1 cellular context compared by ENCODE assay signal in genomic region chr5:119342414-119342813, GRCh38.
TF ChIP-seq lines count a peak whose summit lies in the region.

No MANE protein-coding gene starts in this region.

TF ChIP-seq in IMR-90, 13 proteins besides CTCF, POLR2A, EP300 and RAD21 (continued from another document):
- TF ChIP-seq CEBPB (IDR thresholded peaks at IDR 0.05; ENCODE audit: low read depth, low read length), result no peak
- no peak for TF ChIP-seq NFE2L2 (IDR thresholded peaks at IDR 0.05; ENCODE audit: low read depth, low read length)
- TF ChIP-seq SMC3 (IDR thresholded peaks at IDR 0.05; ENCODE audit: low read depth, low read length), result no peak
- TF ChIP-seq ELK1 (IDR thresholded peaks at IDR 0.05; ENCODE audit: borderline replicate concordance, low read depth, low read length), result no peak
- no peak for TF ChIP-seq RFX5 (IDR thresholded peaks at IDR 0.05; ENCODE audit: low read depth, low read length)
- no peak for TF ChIP-seq RCOR1 (IDR thresholded peaks at IDR 0.05; ENCODE audit: insufficient replicate concordance, low read length)
- no peak for TF ChIP-seq USF2 (IDR thresholded peaks at IDR 0.05; ENCODE audit: low read depth, low read length)
- no peak for TF ChIP-seq CHD1 (IDR thresholded peaks at IDR 0.05; ENCODE audit: low read depth, low read length)
